ENCODE assay signal across 2 cellular contexts in the genomic region with DNA sequence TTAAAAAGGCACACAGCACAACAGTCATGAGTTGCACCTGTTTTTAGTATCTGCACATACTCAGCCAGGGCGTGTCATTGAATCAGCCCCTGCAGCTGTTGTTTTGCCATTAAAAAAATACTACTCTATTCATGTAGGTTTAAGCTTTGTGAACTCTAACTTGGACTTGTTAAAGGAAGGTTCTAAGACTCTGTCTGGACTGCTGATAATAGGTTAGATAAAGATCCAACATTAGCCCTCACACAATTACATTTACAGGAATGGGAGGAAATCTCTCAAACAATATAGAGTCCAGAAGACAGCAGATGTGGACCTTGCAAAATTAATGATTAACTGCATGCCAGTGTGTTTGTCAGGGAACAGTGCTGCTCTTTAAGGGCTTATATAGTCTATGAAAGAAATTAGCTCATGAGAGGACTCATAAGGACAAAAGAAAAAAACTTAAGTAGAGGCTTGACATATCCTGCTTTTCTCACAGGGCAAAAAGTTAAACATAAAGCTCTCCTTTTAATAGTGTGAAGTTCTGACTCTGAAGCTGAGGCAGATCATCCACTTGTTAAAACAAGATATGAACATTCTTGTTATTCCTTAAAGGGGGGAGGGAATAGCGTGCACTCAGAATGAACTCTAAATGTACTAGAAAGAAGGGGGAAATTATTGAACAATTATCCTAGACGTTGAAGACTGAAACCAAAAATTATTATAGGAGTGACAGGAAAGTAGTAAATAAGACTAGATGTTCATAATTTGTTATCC.
TF ChIP-seq lines count a peak whose summit lies in the region.

No MANE protein-coding gene starts in this region.

TF ChIP-seq in SK-N-SH treated with all-trans-retinoic acid at 6 μM for 48 hours, 23 proteins besides CTCF, POLR2A, EP300 and RAD21 (continued from another document):
- TF ChIP-seq, protein P1, sequence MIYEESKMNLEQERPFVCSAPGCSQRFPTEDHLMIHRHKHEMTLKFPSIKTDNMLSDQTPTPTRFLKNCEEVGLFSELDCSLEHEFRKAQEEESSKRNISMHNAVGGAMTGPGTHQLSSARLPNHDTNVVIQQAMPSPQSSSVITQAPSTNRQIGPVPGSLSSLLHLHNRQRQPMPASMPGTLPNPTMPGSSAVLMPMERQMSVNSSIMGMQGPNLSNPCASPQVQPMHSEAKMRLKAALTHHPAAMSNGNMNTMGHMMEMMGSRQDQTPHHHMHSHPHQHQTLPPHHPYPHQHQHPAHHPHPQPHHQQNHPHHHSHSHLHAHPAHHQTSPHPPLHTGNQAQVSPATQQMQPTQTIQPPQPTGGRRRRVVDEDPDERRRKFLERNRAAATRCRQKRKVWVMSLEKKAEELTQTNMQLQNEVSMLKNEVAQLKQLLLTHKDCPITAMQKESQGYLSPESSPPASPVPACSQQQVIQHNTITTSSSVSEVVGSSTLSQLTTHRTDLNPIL (CRISPR knock-in tag; IDR thresholded peaks at IDR 0.05; ENCODE audit: low read depth) = no peak
- TF ChIP-seq ARNTL (CRISPR knock-in tag; IDR thresholded peaks at IDR 0.05; ENCODE audit: borderline replicate concordance, low read depth) = no peak
- no peak for TF ChIP-seq TCF4 (CRISPR knock-in tag; IDR thresholded peaks at IDR 0.05; ENCODE audit: borderline replicate concordance)
- TF ChIP-seq PPARA (CRISPR knock-in tag; IDR thresholded peaks at IDR 0.05; ENCODE audit: borderline replicate concordance) = no peak
- no peak for TF ChIP-seq ZNF8 (CRISPR knock-in tag; IDR thresholded peaks at IDR 0.05)
- TF ChIP-seq CSDC2 (CRISPR knock-in tag; IDR thresholded peaks at IDR 0.05) = no peak
- TF ChIP-seq GLIS3 (CRISPR knock-in tag; IDR thresholded peaks at IDR 0.05) = no peak
- TF ChIP-seq ISL1 (CRISPR knock-in tag; IDR thresholded peaks at IDR 0.05) = no peak
- TF ChIP-seq BACH2 (CRISPR knock-in tag; IDR thresholded peaks at IDR 0.05; ENCODE audit: borderline replicate concordance) = no peak

TF ChIP-seq in HepG2, 621 proteins besides CTCF, POLR2A, EP300 and RAD21 (continued from another document and continues in another):
- TF ChIP-seq, protein P2, sequence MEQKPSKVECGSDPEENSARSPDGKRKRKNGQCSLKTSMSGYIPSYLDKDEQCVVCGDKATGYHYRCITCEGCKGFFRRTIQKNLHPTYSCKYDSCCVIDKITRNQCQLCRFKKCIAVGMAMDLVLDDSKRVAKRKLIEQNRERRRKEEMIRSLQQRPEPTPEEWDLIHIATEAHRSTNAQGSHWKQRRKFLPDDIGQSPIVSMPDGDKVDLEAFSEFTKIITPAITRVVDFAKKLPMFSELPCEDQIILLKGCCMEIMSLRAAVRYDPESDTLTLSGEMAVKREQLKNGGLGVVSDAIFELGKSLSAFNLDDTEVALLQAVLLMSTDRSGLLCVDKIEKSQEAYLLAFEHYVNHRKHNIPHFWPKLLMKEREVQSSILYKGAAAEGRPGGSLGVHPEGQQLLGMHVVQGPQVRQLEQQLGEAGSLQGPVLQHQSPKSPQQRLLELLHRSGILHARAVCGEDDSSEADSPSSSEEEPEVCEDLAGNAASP (CRISPR knock-in tag; IDR thresholded peaks at IDR 0.05; ENCODE audit: borderline replicate concordance) = peak; percentile 65; the same call in 1 of the 2 replicates
- TF ChIP-seq RARA (CRISPR knock-in tag; IDR thresholded peaks at IDR 0.05) = peak; percentile 40
- no peak for TF ChIP-seq IRX3 (CRISPR knock-in tag; IDR thresholded peaks at IDR 0.05; ENCODE audit: borderline replicate concordance, low read depth)
- TF ChIP-seq ZNF530 (CRISPR knock-in tag; IDR thresholded peaks at IDR 0.05; ENCODE audit: low read depth) = no peak
- TF ChIP-seq BCL6 (CRISPR knock-in tag; IDR thresholded peaks at IDR 0.05) = peak; percentile 74
- TF ChIP-seq, protein P3, sequence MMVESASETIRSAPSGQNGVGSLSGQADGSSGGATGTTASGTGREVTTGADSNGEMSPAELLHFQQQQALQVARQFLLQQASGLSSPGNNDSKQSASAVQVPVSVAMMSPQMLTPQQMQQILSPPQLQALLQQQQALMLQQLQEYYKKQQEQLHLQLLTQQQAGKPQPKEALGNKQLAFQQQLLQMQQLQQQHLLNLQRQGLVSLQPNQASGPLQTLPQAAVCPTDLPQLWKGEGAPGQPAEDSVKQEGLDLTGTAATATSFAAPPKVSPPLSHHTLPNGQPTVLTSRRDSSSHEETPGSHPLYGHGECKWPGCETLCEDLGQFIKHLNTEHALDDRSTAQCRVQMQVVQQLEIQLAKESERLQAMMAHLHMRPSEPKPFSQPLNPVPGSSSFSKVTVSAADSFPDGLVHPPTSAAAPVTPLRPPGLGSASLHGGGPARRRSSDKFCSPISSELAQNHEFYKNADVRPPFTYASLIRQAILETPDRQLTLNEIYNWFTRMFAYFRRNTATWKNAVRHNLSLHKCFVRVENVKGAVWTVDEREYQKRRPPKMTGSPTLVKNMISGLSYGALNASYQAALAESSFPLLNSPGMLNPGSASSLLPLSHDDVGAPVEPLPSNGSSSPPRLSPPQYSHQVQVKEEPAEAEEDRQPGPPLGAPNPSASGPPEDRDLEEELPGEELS (CRISPR knock-in tag; IDR thresholded peaks at IDR 0.05) = 0 out of 2 replicates have a peak, but pooled peaks have one; percentile 18
- peak; percentile 51; the same call in 1 of the 2 replicates for TF ChIP-seq MIXL1 (CRISPR knock-in tag; IDR thresholded peaks at IDR 0.05)
- TF ChIP-seq, protein P4, sequence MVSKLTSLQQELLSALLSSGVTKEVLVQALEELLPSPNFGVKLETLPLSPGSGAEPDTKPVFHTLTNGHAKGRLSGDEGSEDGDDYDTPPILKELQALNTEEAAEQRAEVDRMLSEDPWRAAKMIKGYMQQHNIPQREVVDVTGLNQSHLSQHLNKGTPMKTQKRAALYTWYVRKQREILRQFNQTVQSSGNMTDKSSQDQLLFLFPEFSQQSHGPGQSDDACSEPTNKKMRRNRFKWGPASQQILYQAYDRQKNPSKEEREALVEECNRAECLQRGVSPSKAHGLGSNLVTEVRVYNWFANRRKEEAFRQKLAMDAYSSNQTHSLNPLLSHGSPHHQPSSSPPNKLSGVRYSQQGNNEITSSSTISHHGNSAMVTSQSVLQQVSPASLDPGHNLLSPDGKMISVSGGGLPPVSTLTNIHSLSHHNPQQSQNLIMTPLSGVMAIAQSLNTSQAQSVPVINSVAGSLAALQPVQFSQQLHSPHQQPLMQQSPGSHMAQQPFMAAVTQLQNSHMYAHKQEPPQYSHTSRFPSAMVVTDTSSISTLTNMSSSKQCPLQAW (CRISPR knock-in tag; IDR thresholded peaks at IDR 0.05) = peak; percentile 52; the same call in 1 of the 2 replicates
- TF ChIP-seq, protein P5, sequence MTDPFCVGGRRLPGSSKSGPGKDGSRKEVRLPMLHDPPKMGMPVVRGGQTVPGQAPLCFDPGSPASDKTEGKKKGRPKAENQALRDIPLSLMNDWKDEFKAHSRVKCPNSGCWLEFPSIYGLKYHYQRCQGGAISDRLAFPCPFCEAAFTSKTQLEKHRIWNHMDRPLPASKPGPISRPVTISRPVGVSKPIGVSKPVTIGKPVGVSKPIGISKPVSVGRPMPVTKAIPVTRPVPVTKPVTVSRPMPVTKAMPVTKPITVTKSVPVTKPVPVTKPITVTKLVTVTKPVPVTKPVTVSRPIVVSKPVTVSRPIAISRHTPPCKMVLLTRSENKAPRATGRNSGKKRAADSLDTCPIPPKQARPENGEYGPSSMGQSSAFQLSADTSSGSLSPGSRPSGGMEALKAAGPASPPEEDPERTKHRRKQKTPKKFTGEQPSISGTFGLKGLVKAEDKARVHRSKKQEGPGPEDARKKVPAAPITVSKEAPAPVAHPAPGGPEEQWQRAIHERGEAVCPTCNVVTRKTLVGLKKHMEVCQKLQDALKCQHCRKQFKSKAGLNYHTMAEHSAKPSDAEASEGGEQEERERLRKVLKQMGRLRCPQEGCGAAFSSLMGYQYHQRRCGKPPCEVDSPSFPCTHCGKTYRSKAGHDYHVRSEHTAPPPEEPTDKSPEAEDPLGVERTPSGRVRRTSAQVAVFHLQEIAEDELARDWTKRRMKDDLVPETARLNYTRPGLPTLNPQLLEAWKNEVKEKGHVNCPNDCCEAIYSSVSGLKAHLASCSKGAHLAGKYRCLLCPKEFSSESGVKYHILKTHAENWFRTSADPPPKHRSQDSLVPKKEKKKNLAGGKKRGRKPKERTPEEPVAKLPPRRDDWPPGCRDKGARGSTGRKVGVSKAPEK (CRISPR knock-in tag; IDR thresholded peaks at IDR 0.05; ENCODE audit: borderline replicate concordance) = no peak
- no peak for TF ChIP-seq BHLHE40 (IDR thresholded peaks at IDR 0.05; ENCODE audit: low read length)
- TF ChIP-seq, protein P6, sequence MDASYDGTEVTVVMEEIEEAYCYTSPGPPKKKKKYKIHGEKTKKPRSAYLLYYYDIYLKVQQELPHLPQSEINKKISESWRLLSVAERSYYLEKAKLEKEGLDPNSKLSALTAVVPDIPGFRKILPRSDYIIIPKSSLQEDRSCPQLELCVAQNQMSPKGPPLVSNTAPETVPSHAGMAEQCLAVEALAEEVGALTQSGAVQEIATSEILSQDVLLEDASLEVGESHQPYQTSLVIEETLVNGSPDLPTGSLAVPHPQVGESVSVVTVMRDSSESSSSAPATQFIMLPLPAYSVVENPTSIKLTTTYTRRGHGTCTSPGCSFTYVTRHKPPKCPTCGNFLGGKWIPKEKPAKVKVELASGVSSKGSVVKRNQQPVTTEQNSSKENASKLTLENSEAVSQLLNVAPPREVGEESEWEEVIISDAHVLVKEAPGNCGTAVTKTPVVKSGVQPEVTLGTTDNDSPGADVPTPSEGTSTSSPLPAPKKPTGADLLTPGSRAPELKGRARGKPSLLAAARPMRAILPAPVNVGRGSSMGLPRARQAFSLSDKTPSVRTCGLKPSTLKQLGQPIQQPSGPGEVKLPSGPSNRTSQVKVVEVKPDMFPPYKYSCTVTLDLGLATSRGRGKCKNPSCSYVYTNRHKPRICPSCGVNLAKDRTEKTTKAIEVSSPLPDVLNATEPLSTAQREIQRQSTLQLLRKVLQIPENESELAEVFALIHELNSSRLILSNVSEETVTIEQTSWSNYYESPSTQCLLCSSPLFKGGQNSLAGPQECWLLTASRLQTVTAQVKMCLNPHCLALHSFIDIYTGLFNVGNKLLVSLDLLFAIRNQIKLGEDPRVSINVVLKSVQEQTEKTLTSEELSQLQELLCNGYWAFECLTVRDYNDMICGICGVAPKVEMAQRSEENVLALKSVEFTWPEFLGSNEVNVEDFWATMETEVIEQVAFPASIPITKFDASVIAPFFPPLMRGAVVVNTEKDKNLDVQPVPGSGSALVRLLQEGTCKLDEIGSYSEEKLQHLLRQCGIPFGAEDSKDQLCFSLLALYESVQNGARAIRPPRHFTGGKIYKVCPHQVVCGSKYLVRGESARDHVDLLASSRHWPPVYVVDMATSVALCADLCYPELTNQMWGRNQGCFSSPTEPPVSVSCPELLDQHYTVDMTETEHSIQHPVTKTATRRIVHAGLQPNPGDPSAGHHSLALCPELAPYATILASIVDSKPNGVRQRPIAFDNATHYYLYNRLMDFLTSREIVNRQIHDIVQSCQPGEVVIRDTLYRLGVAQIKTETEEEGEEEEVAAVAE (CRISPR knock-in tag; IDR thresholded peaks at IDR 0.05; ENCODE audit: borderline replicate concordance) = no peak
- TF ChIP-seq, protein P7, sequence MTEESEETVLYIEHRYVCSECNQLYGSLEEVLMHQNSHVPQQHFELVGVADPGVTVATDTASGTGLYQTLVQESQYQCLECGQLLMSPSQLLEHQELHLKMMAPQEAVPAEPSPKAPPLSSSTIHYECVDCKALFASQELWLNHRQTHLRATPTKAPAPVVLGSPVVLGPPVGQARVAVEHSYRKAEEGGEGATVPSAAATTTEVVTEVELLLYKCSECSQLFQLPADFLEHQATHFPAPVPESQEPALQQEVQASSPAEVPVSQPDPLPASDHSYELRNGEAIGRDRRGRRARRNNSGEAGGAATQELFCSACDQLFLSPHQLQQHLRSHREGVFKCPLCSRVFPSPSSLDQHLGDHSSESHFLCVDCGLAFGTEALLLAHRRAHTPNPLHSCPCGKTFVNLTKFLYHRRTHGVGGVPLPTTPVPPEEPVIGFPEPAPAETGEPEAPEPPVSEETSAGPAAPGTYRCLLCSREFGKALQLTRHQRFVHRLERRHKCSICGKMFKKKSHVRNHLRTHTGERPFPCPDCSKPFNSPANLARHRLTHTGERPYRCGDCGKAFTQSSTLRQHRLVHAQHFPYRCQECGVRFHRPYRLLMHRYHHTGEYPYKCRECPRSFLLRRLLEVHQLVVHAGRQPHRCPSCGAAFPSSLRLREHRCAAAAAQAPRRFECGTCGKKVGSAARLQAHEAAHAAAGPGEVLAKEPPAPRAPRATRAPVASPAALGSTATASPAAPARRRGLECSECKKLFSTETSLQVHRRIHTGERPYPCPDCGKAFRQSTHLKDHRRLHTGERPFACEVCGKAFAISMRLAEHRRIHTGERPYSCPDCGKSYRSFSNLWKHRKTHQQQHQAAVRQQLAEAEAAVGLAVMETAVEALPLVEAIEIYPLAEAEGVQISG (CRISPR knock-in tag; IDR thresholded peaks at IDR 0.05) = no peak
- peak; percentile 41; the same call in 1 of the 2 replicates for TF ChIP-seq TARDBP (CRISPR knock-in tag; IDR thresholded peaks at IDR 0.05)
- TF ChIP-seq, protein P8, sequence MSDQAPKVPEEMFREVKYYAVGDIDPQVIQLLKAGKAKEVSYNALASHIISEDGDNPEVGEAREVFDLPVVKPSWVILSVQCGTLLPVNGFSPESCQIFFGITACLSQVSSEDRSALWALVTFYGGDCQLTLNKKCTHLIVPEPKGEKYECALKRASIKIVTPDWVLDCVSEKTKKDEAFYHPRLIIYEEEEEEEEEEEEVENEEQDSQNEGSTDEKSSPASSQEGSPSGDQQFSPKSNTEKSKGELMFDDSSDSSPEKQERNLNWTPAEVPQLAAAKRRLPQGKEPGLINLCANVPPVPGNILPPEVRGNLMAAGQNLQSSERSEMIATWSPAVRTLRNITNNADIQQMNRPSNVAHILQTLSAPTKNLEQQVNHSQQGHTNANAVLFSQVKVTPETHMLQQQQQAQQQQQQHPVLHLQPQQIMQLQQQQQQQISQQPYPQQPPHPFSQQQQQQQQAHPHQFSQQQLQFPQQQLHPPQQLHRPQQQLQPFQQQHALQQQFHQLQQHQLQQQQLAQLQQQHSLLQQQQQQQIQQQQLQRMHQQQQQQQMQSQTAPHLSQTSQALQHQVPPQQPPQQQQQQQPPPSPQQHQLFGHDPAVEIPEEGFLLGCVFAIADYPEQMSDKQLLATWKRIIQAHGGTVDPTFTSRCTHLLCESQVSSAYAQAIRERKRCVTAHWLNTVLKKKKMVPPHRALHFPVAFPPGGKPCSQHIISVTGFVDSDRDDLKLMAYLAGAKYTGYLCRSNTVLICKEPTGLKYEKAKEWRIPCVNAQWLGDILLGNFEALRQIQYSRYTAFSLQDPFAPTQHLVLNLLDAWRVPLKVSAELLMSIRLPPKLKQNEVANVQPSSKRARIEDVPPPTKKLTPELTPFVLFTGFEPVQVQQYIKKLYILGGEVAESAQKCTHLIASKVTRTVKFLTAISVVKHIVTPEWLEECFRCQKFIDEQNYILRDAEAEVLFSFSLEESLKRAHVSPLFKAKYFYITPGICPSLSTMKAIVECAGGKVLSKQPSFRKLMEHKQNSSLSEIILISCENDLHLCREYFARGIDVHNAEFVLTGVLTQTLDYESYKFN (CRISPR knock-in tag; conservative IDR thresholded peaks at IDR 0.05) = peak; percentile 71
- no peak for TF ChIP-seq PHF20 (CRISPR knock-in tag; IDR thresholded peaks at IDR 0.05)
- TF ChIP-seq ZFP82 (CRISPR knock-in tag; IDR thresholded peaks at IDR 0.05; ENCODE audit: borderline replicate concordance) = no peak
- TF ChIP-seq, protein P9, sequence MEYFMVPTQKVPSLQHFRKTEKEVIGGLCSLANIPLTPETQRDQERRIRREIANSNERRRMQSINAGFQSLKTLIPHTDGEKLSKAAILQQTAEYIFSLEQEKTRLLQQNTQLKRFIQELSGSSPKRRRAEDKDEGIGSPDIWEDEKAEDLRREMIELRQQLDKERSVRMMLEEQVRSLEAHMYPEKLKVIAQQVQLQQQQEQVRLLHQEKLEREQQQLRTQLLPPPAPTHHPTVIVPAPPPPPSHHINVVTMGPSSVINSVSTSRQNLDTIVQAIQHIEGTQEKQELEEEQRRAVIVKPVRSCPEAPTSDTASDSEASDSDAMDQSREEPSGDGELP (IDR thresholded peaks at IDR 0.05; ENCODE audit: borderline replicate concordance, low read depth) = peak; percentile 33; the same call in 1 of the 2 replicates
- TF ChIP-seq ZNF331 (CRISPR knock-in tag; IDR thresholded peaks at IDR 0.05) = no peak
- no peak for TF ChIP-seq ZNF878 (CRISPR knock-in tag; IDR thresholded peaks at IDR 0.05)
- peak; percentile 43 for TF ChIP-seq KDM6A (CRISPR knock-in tag; IDR thresholded peaks at IDR 0.05; ENCODE audit: low read depth)
- no peak for TF ChIP-seq SOX6 (IDR thresholded peaks at IDR 0.05)
- peak; percentile 91 for TF ChIP-seq SOX6 (CRISPR knock-in tag; IDR thresholded peaks at IDR 0.05)
- 0 out of 2 replicates have a peak, but pooled peaks have one; percentile 24 for TF ChIP-seq ZNF317 (CRISPR knock-in tag; IDR thresholded peaks at IDR 0.05)
